9 cellular contexts compared by ENCODE assay signal in the genomic region with DNA sequence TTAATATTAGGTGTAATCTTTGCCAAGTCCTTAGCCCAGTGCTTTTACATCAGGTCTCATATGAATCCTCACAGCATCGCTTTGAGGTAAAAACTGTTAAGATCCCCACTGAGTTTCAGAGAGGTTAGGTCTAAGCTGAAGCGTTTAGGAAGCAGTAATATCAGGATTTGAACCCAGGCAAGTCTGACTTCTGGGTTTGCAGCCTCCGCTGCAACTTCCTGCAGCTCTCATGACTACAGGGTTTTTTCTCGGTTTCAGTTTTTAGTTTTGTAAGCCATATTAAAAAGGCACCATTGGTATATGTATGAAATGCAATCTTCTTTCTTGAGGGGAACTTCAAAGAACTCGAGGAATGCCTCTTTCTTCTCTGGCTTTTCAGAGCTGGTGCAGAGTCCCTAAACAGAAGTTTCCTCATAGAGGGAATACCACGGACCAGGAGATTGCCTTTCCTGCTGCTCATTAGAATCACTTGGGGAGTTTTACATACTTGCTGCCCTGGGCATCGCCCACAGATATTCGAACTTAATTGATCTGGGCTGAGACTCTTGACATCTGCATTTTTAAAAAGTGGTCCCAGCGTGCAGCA. TPM values are rescaled to one million over a fixed set of nuclear protein-coding genes. Genes with fewer than 3 reads are reported as not detected.
DNase-seq lines count a peak whose midpoint lies in the region; ATAC-seq and TF ChIP-seq lines count a peak whose summit lies in the region.
"Had no signal": no experiment of that assay in that cellular context is flagged by ENCODE, and none has a peak within 500 bp of the region (broad histone marks: within the 10 kb centered on the region; RNA-seq: fewer than 3 reads in every experiment).

No MANE protein-coding gene starts in this region.

- H3K9me3 ChIP-seq in Loucy (ENCODE audit: insufficient read depth, low read depth, low read length) (no peaks in the 10 kb centered on the region), lung (ENCODE audit: control insufficient read depth in 2 of 2, insufficient read depth in 1 of 2, low read length in 1 of 2) (peaks cover 0 to 3% of the 10 kb centered on the region in 2 donors), left ventricle myocardium inferior (replicated peaks) (peaks cover 7% of the 10 kb centered on the region)

- peak overlapping the region in 1 of 2 donors; percentile 36 for H3K27ac ChIP-seq in lung (ENCODE audit: low read depth in 1 of 2, low read length in 1 of 2)
- H3K27ac ChIP-seq in left ventricle myocardium inferior (replicated peaks), result no peak overlapping the region
- H3K27ac ChIP-seq: tibial artery had no signal

- no peaks in the 10 kb centered on the region for H3K36me3 ChIP-seq in Loucy (ENCODE audit: insufficient read depth, low read length)
- H3K36me3 ChIP-seq in lung (ENCODE audit: control insufficient read depth in 2 of 2, insufficient read depth in 2 of 2, low read length in 2 of 2), result no peaks in the 10 kb centered on the region
- H3K36me3 ChIP-seq in left ventricle myocardium inferior, result no peaks in the 10 kb centered on the region
- H3K36me3 ChIP-seq: tibial artery had no signal

- TF ChIP-seq CTCF in GM13976 (IDR thresholded peaks at IDR 0.05; ENCODE audit: borderline replicate concordance, control extremely low read depth, extremely low read depth, insufficient read depth, missing control alignments) (no peak), Loucy (conservative IDR thresholded peaks at IDR 0.05; ENCODE audit: low read length) (no peak), lung (IDR thresholded peaks at IDR 0.05; ENCODE audit: control extremely low read depth, extremely low read depth) (no peak), left ventricle myocardium inferior (IDR thresholded peaks at IDR 0.05; ENCODE audit: borderline replicate concordance) (no peak)

- peaks cover 80% of the 10 kb centered on the region for H3K79me2 ChIP-seq in Loucy (ENCODE audit: insufficient read depth, low read length)

- H2AFZ ChIP-seq in Loucy (ENCODE audit: low read length), result no peak overlapping the region

- peak overlapping the region; percentile 38 for H3K9ac ChIP-seq in Loucy (ENCODE audit: low read depth, low read length, poor library complexity, severe bottlenecking)

- no peaks in the 10 kb centered on the region for H3K9me2 ChIP-seq in Loucy (replicated peaks; ENCODE audit: low read depth, low read length)

- intact Hi-C loops in left ventricle myocardium inferior (cut with micrococcal nuclease), result no loop called here

- H3K4me3 ChIP-seq in Loucy (ENCODE audit: low read length, poor library complexity, severe bottlenecking) (peak overlapping the region; percentile 63), lung (no peak overlapping the region), left ventricle myocardium inferior (no peak overlapping the region)
- H3K4me3 ChIP-seq: tibial artery had no signal

- H3K4me2 ChIP-seq in Loucy (ENCODE audit: low read depth, low read length, poor library complexity, severe bottlenecking), result peak overlapping the region; percentile 66

- H3K4me1 ChIP-seq in Loucy (ENCODE audit: insufficient read depth, low read length, poor library complexity, severe bottlenecking) (peaks cover 52% of the 10 kb centered on the region), lung (ENCODE audit: control insufficient read depth in 2 of 2, insufficient read depth in 2 of 2, low read length in 2 of 2) (peaks cover 0 to 8% of the 10 kb centered on the region in 2 donors), left ventricle myocardium inferior (peaks cover 58% of the 10 kb centered on the region)

- WGBS in lung, 2 donors, result 37 to 42% methylated on average over 9 of the region's 9 CpGs

- no peaks in the 10 kb centered on the region for H4K20me1 ChIP-seq in Loucy (ENCODE audit: insufficient read depth, low read length, poor library complexity, severe bottlenecking)

- no peaks in the 10 kb centered on the region for H3K27me3 ChIP-seq in Loucy (ENCODE audit: insufficient read depth, low read length, poor library complexity, severe bottlenecking)
- no peaks in the 10 kb centered on the region for H3K27me3 ChIP-seq in lung (ENCODE audit: control insufficient read depth, insufficient read depth)
- H3K27me3 ChIP-seq in left ventricle myocardium inferior (ENCODE audit: low read depth), result no peaks in the 10 kb centered on the region
- H3K27me3 ChIP-seq: tibial artery had no signal

- in situ Hi-C loops in GM13976 (cut with MboI; ENCODE audit: low sequenced_read_pairs, unreplicated experiment), result no loop called here

- DNase-seq in GM13976 (ENCODE audit: low spot score), result peak; percentile 23
- no peak for DNase-seq in lung (ENCODE audit: low spot score)
- DNase-seq in NCI-H2029 treated with DMSO at 0.1 percent for 48 hours (lab: John Stamatoyannopoulos, UW), result no peak
- DNase-seq in left ventricle myocardium inferior, result no peak
- DNase-seq in T1000 (lab: John Stamatoyannopoulos, UW), result no peak
- no peak for DNase-seq in DMS53 treated with DMSO at 0.1 percent for 48 hours (lab: John Stamatoyannopoulos, UW; ENCODE audit: unreplicated experiment)
- DNase-seq: tibial artery had no signal

- no peaks in the 10 kb centered on the region for H3F3A ChIP-seq in Loucy (ENCODE audit: low read depth)

- ATAC-seq in GM21529 (IDR thresholded peaks at IDR 0.05; ENCODE audit: unreplicated experiment) (peak; percentile 66), lung (ENCODE audit: insufficient read depth, low FRiP score) (peak; percentile 31)

RNA-seq across cellular contexts. Expression of a gene that starts 6.5 kb away (rescaled TPM):
- total RNA-seq in lung, result 10 to 100 TPM; 19.9 to 31.2 TPM
- 1 to 10 TPM; 4.6 to 9.1 TPM for polyA plus RNA-seq in lung
- total RNA-seq in left ventricle myocardium inferior, result 9.5 TPM
